In the genomic region with DNA sequence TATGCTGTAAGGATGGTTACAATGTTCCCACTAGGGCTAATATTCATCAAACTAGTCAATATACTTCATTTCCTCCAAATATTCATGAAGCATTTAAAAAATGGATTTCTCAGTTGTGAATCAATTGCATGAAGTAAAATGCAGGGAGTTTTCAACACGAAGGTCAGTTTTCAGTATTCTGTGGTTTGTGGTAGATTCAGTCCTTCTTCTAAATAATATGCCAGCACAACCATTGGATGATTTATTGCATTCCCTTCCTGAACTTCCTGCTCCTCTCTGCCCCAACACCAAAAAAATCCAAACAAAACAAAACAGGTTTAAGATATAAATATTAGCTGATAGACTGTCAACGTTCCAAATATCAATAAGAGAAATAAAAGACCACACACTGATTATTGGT, we compare ENCODE assay signal across 1 cellular context.
A peak's percentile ranks its signal among the peaks of the same experiment; 100 is the strongest.
TF ChIP-seq lines count a peak whose summit lies in the region.

No MANE protein-coding gene starts in this region.

TF ChIP-seq in K562, 482 proteins besides CTCF, POLR2A, EP300 and RAD21 (continued from another document):
- TF ChIP-seq MEIS2 (IDR thresholded peaks at IDR 0.05; ENCODE audit: partially characterized antibody) = peak; percentile 47
